ENCODE assay signal across 8 cellular contexts in genomic region chr2:177392373-177393246, GRCh38. TPM values are rescaled to one million over a fixed set of nuclear protein-coding genes. Genes with fewer than 3 reads are reported as not detected.
DNase-seq lines count a peak whose midpoint lies in the region; ATAC-seq and TF ChIP-seq lines count a peak whose summit lies in the region.

AGPS (plus strand) TSS chr2:177392773; CDS start chr2:177392790, 17 bp downstream.

- TF ChIP-seq CTCF in lung (IDR thresholded peaks at IDR 0.05; ENCODE audit: control extremely low read depth, extremely low read depth): no peak

- peaks cover 0 to 35% of the 10 kb centered on the region in 2 donors for H3K4me1 ChIP-seq in lung (ENCODE audit: control insufficient read depth in 2 of 2, insufficient read depth in 2 of 2, low read length in 2 of 2)

- 1% methylated on average over 81 to 84 of the region's 84 CpGs for WGBS in lung, 2 donors

- H3K27me3 ChIP-seq in lung (ENCODE audit: control insufficient read depth, insufficient read depth): no peaks in the 10 kb centered on the region

- peak within 1 kb of the TSS; percentile 84 to 87 for H3K27ac ChIP-seq in lung (ENCODE audit: low read depth in 1 of 2, low read length in 1 of 2)

- DNase-seq in AML-193 (lab: John Stamatoyannopoulos, UW): peak; percentile 70 to 73
- peak; percentile 67 to 89 for DNase-seq in NCI-H526 (lab: John Stamatoyannopoulos, UW)
- DNase-seq in activated CD4-positive, alpha-beta T cell treated with anti-CD3 and anti-CD28 coated beads, Interleukin-2, amount 50 U/mL, for 48 hours: peak; percentile 80 to 84
- DNase-seq in ecto neural progenitor cell (ENCODE audit: low spot score): peak; percentile 90
- peak; percentile 82 for DNase-seq in lung (ENCODE audit: low spot score)
- DNase-seq in stimulated activated CD4-positive, alpha-beta T cell treated with anti-CD3 and anti-CD28 coated beads, TNF-alpha, amount 100 ng/mL, for 4 hours (ENCODE audit: low read depth in 3 of 3): peak; percentile 40 to 61 (median 56)

- H3K4me3 ChIP-seq in lung: peak within 1 kb of the TSS; percentile 93

- H3K36me3 ChIP-seq in lung (ENCODE audit: control insufficient read depth in 2 of 2, insufficient read depth in 2 of 2, low read length in 2 of 2): no peaks in the 10 kb centered on the region

- ATAC-seq in GM19025 (IDR thresholded peaks at IDR 0.05; ENCODE audit: low read depth, unreplicated experiment): peak; percentile 90
- peak; percentile 87 for ATAC-seq in HG03280 (IDR thresholded peaks at IDR 0.05; ENCODE audit: unreplicated experiment)
- peak; percentile 95 for ATAC-seq in lung (ENCODE audit: insufficient read depth, low FRiP score)

- H3K9me3 ChIP-seq in lung (ENCODE audit: control insufficient read depth in 2 of 2, insufficient read depth in 1 of 2, low read length in 1 of 2): no peaks in the 10 kb centered on the region

RNA-seq across cellular contexts. Expression of gene AGPS, which starts in this region (rescaled TPM):
- total RNA-seq in lung: 10 to 100 TPM; 35.9 to 43.9 TPM
- 10 to 100 TPM in 1 of 2 donors, 1 to 10 TPM in 1; 5.2 to 11.7 TPM for polyA plus RNA-seq in lung

Comparison
In these comparisons a context has a peak if more than half of its experiments do, and no peak if none do; other contexts are left out.
1. Peak in every context shown above with its lines: DNase-seq, ATAC-seq, H3K4me3 ChIP-seq and H3K27ac ChIP-seq.